ENCODE assay signal across 9 cellular contexts in the genomic region with DNA sequence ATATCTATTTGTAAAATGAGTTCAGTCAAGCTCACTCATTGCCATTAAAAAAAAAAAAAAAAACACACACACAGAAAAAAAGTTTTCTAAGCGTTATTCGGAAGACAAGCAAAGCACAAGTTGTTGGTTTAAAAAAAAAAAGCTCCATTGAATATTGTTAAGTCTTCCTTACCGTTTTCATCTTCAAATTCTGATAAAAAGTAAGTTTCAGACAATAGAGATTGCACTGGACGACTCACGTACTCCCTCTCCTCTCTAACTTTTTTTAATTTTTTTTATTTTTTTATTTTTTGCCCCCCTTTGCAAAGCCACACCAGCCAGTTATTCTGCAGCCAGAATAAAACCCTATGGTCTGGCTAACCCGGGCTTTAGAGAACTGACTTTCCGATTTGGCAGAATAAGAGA. TPM values are rescaled to one million over a fixed set of nuclear protein-coding genes. Genes with fewer than 3 reads are reported as not detected.
DNase-seq lines count a peak whose midpoint lies in the region; ATAC-seq and TF ChIP-seq lines count a peak whose summit lies in the region.
"Had no signal": no experiment of that assay in that cellular context is flagged by ENCODE, and none has a peak within 500 bp of the region (broad histone marks: within the 10 kb centered on the region; RNA-seq: fewer than 3 reads in every experiment).

No MANE protein-coding gene starts in this region.

- no peak for TF ChIP-seq CTCF in transverse colon (IDR thresholded peaks at IDR 0.05)

- no peaks in the 10 kb centered on the region for H3K27me3 Mint-ChIP-seq in activated naive CD8-positive, alpha-beta T cell treated with anti-CD3 and anti-CD28 coated beads for 36 hours

- H3K36me3 ChIP-seq in transverse colon: no peaks in the 10 kb centered on the region

- no peak for TF ChIP-seq POLR2A in transverse colon (IDR thresholded peaks at IDR 0.05)

- WGBS in transverse colon (ENCODE audit: low coverage in 1 of 2), 2 donors: 1 to 2% methylated on average over 6 to 7 of the region's 7 CpGs

- H3K27me3 ChIP-seq in layer of hippocampus (ENCODE audit: control insufficient read depth, insufficient read depth, low read length) (no peaks in the 10 kb centered on the region), transverse colon (no peaks in the 10 kb centered on the region)

- H3K36me3 Mint-ChIP-seq in activated naive CD8-positive, alpha-beta T cell treated with anti-CD3 and anti-CD28 coated beads for 36 hours: no peaks in the 10 kb centered on the region

- H3K9me3 ChIP-seq in transverse colon: no peaks in the 10 kb centered on the region

- H3K4me1 ChIP-seq in transverse colon: peaks cover 0 to 29% (median 12%) of the 10 kb centered on the region in 4 donors

- no peaks in the 10 kb centered on the region for H3K9me3 Mint-ChIP-seq in activated naive CD8-positive, alpha-beta T cell treated with anti-CD3 and anti-CD28 coated beads for 36 hours

- TF ChIP-seq EP300 in transverse colon (IDR thresholded peaks at IDR 0.05; ENCODE audit: low read depth): no peak

- intact Hi-C loops in transverse colon (cut with DNase I; ENCODE audit: low total_unique reads): no loop called here

- no peak for DNase-seq in activated naive CD8-positive, alpha-beta T cell treated with anti-CD3 and anti-CD28 coated beads for 36 hours
- DNase-seq in transverse colon (no peak), cerebellar cortex (ENCODE audit: low spot score) (no peak), SHP77 treated with DMSO at 0.1 percent for 48 hours (lab: John Stamatoyannopoulos, UW) (no peak)

- peak overlapping the region; percentile 62 for H3K27ac ChIP-seq in layer of hippocampus (ENCODE audit: low read depth, low read length)
- H3K27ac ChIP-seq in transverse colon: peak overlapping the region; percentile 79 to 90 (median 86)
- H3K27ac ChIP-seq: VCaP had no signal

- peak overlapping the region; percentile 82 for H3K27ac Mint-ChIP-seq in activated naive CD8-positive, alpha-beta T cell treated with anti-CD3 and anti-CD28 coated beads for 36 hours

- peak overlapping the region; percentile 25 to 57 (median 44) for H3K4me3 ChIP-seq in transverse colon

- in situ Hi-C loops in transverse colon (cut with MboI; ENCODE audit: low pct_ligation_motif_present in 1 of 4, low pct_unique_long_range_greater_than_20kb in 1 of 4, low sequenced_read_pairs in 3 of 4): loop anchor here (5.0 to 25.0 kb wide), 6 partner anchors 369 to 844 kb away; no protein-coding TSS in a partner anchor

- peak; percentile 25 for ATAC-seq in GM18502 (IDR thresholded peaks at IDR 0.05; ENCODE audit: poor library complexity, unreplicated experiment)
- ATAC-seq in HG02884 (IDR thresholded peaks at IDR 0.05; ENCODE audit: unreplicated experiment): peak; percentile 16
- no peak for ATAC-seq in GM18858 (IDR thresholded peaks at IDR 0.05; ENCODE audit: unreplicated experiment)

- H3K4me1 Mint-ChIP-seq in activated naive CD8-positive, alpha-beta T cell treated with anti-CD3 and anti-CD28 coated beads for 36 hours: peaks cover 12% of the 10 kb centered on the region

- no peak overlapping the region for H3K4me3 Mint-ChIP-seq in activated naive CD8-positive, alpha-beta T cell treated with anti-CD3 and anti-CD28 coated beads for 36 hours

RNA-seq across cellular contexts. Expression of gene ADAMTS6, which starts 0.5 kb away (rescaled TPM):
- 1 to 10 TPM; 1.5 to 1.6 TPM for total RNA-seq in activated naive CD8-positive, alpha-beta T cell treated with anti-CD3 and anti-CD28 coated beads for 36 hours
- 1 to 10 TPM in 2 of 4 donors, under 1 TPM in 1, not detected in 1; 0.96 to 2.2 (median 1.1) TPM for total RNA-seq in transverse colon
